In the genomic region with DNA sequence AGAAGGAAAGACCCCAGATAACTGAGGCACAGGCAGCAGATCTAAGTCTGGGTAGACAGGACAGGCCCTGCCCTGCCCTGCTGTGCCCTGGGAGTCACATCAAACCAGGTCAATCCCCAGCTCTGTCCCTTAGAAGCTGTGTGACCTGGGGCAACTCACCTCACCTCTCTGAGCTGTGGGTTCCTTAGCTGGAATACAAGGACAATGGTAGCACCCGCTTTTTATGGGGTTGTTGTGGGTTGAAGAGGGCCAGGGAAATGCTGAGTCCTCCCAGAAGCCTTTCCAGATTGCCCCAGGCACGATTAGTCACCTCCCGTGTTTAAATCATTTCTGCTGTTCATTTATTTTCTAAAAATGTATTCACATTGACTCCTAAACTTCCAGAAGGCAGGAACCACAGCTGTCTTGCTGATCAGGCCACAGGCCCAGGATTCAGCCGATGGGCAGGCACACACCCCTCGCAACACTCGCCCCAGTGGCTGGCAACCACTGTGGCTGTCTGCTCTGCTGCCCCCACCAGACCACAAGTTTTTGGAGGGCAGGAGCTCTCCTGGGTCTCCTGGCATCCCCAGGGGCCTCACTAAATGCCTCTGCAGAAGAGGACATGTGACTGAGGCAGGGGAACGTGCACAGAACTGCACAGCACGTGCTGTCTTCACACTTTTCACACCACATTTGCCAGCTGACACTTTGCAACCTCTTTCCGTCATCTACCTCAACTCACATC, we compare ENCODE assay signal across 9 cellular contexts. TPM values are rescaled to one million over a fixed set of nuclear protein-coding genes. Genes with fewer than 3 reads are reported as not detected.
DNase-seq lines count a peak whose midpoint lies in the region; ATAC-seq and TF ChIP-seq lines count a peak whose summit lies in the region.
"Had no signal": no experiment of that assay in that cellular context is flagged by ENCODE, and none has a peak within 500 bp of the region (broad histone marks: within the 10 kb centered on the region; RNA-seq: fewer than 3 reads in every experiment).

No MANE protein-coding gene starts in this region.

- H3K27me3 ChIP-seq in HAP-1 (ENCODE audit: low read depth), result no peaks in the 10 kb centered on the region
- no peaks in the 10 kb centered on the region for H3K27me3 ChIP-seq in testis

- peak; percentile 79 for DNase-seq in A172 (ENCODE audit: low spot score)
- DNase-seq in HPDE6-E6E7 (ENCODE audit: extremely low spot score), result peak; percentile 66
- DNase-seq in activated T-helper 2 cell treated with anti-CD3 and anti-CD28 coated beads, Interferon-gamma antibody, Interleukin-2, Interleukin-4, amounts not matched to agents 10 μg/mL and 5 μg/mL and 100 μg/mL, durations not matched to agents 14 hours and 24 hours and 36 hours (ENCODE audit: low spot score), result no peak
- no peak for DNase-seq in memory B cell (ENCODE audit: low spot score in 2 of 2)
- DNase-seq in HAP-1 (ENCODE audit: low spot score in 2 of 2), result no peak
- DNase-seq in testis, result no peak
- no peak for DNase-seq in caudate nucleus (lab: John Stamatoyannopoulos, UW)
- DNase-seq: NCI-H1105 treated with DMSO at 0.1 percent for 48 hours had no signal

- no peaks in the 10 kb centered on the region for H3K9me3 Mint-ChIP-seq in activated T-helper 2 cell treated with anti-CD3 and anti-CD28 coated beads, Interferon-gamma antibody, Interleukin-2, Interleukin-4, amounts not matched to agents 10 μg/mL and 5 μg/mL and 100 μg/mL, durations not matched to agents 14 hours and 24 hours and 36 hours
- H3K9me3 Mint-ChIP-seq in memory B cell, result no peaks in the 10 kb centered on the region

- no peaks in the 10 kb centered on the region for H3K27me3 Mint-ChIP-seq in activated T-helper 2 cell treated with anti-CD3 and anti-CD28 coated beads, Interferon-gamma antibody, Interleukin-2, Interleukin-4, amounts not matched to agents 10 μg/mL and 5 μg/mL and 100 μg/mL, durations not matched to agents 14 hours and 24 hours and 36 hours (ENCODE audit: low read depth)
- H3K27me3 Mint-ChIP-seq in memory B cell, result no peaks in the 10 kb centered on the region

- in situ Hi-C loops in HAP-1 (cut with MboI; ENCODE audit: low sequenced_read_pairs), result no loop called here

- peaks cover 31% of the 10 kb centered on the region for H3K36me3 Mint-ChIP-seq in activated T-helper 2 cell treated with anti-CD3 and anti-CD28 coated beads, Interferon-gamma antibody, Interleukin-2, Interleukin-4, amounts not matched to agents 10 μg/mL and 5 μg/mL and 100 μg/mL, durations not matched to agents 14 hours and 24 hours and 36 hours (ENCODE audit: low read depth)
- peaks cover 4% of the 10 kb centered on the region for H3K36me3 Mint-ChIP-seq in memory B cell

- TF ChIP-seq POLR2A in testis (IDR thresholded peaks at IDR 0.05), result no peak

- peaks cover 61% of the 10 kb centered on the region for H3K4me1 Mint-ChIP-seq in activated T-helper 2 cell treated with anti-CD3 and anti-CD28 coated beads, Interferon-gamma antibody, Interleukin-2, Interleukin-4, amounts not matched to agents 10 μg/mL and 5 μg/mL and 100 μg/mL, durations not matched to agents 14 hours and 24 hours and 36 hours (ENCODE audit: low read depth)
- H3K4me1 Mint-ChIP-seq in memory B cell, result peaks cover 45% of the 10 kb centered on the region

- intact Hi-C loops in activated T-helper 2 cell treated with anti-CD3 and anti-CD28 coated beads, Interferon-gamma antibody, Interleukin-2, Interleukin-4, amounts not matched to agents 10 μg/mL and 5 μg/mL and 100 μg/mL, durations not matched to agents 14 hours and 24 hours and 36 hours (cut with micrococcal nuclease), result loop anchor here (5.0 kb wide), 2 partner anchors 102 to 227 kb away; partner anchors contain the start of genes CORO1C and SSH1
- intact Hi-C loops in testis (cut with DNase I; ENCODE audit: low total_unique reads), result no loop called here

- no peak for TF ChIP-seq CTCF in testis (IDR thresholded peaks at IDR 0.05)

- peak overlapping the region; percentile 99 for H3K27ac Mint-ChIP-seq in activated T-helper 2 cell treated with anti-CD3 and anti-CD28 coated beads, Interferon-gamma antibody, Interleukin-2, Interleukin-4, amounts not matched to agents 10 μg/mL and 5 μg/mL and 100 μg/mL, durations not matched to agents 14 hours and 24 hours and 36 hours
- peak overlapping the region; percentile 66 for H3K27ac Mint-ChIP-seq in memory B cell

- H3K9me3 ChIP-seq in HAP-1 (no peaks in the 10 kb centered on the region), testis (no peaks in the 10 kb centered on the region)

- H3K4me3 Mint-ChIP-seq in activated T-helper 2 cell treated with anti-CD3 and anti-CD28 coated beads, Interferon-gamma antibody, Interleukin-2, Interleukin-4, amounts not matched to agents 10 μg/mL and 5 μg/mL and 100 μg/mL, durations not matched to agents 14 hours and 24 hours and 36 hours (ENCODE audit: low read depth), result peak overlapping the region; percentile 98
- no peak overlapping the region for H3K4me3 Mint-ChIP-seq in memory B cell

- H3K27ac ChIP-seq in testis (no peak overlapping the region), caudate nucleus (ENCODE audit: low read depth, low read length) (no peak overlapping the region)

- WGBS in testis, 2 donors, result 78 to 81% methylated on average over 9 of the region's 9 CpGs

- H3K36me3 ChIP-seq in HAP-1 (replicated peaks) (no peaks in the 10 kb centered on the region), testis (ENCODE audit: low read depth, missing control alignments) (no peaks in the 10 kb centered on the region)

- H3K4me1 ChIP-seq in HAP-1 (peaks cover 6% of the 10 kb centered on the region; the same call in 1 of the 2 replicates), testis (no peaks in the 10 kb centered on the region)

- no peak overlapping the region for H3K4me3 ChIP-seq in HAP-1
- H3K4me3 ChIP-seq in testis, result no peak overlapping the region

- ATAC-seq in memory B cell (ENCODE audit: low read depth) (no peak), GM21576 (IDR thresholded peaks at IDR 0.05; ENCODE audit: unreplicated experiment) (no peak)

RNA-seq across cellular contexts. Expression of gene SELPLG, which starts 3.0 kb away (rescaled TPM):
- 1.2 and 2.4 TPM in 2 replicates for total RNA-seq in A172 (2014; rRNA removed; shearing (Covaris generic))
- total RNA-seq in activated T-helper 2 cell treated with anti-CD3 and anti-CD28 coated beads, Interferon-gamma antibody, Interleukin-2, Interleukin-4, amounts not matched to agents 10 μg/mL and 5 μg/mL and 100 μg/mL, durations not matched to agents 14 hours and 24 hours and 36 hours, result 52.1 and 55.6 TPM in 2 replicates
- 1 to 10 TPM; 1.1 to 2.7 TPM for total RNA-seq in testis
- 10.4 TPM for polyA plus RNA-seq in testis (ENCODE audit: insufficient read depth, low read depth, low replicate concordance)

RNA-seq across cellular contexts. Expression of gene TMEM119, which starts 32.8 kb away (rescaled TPM):
- not detected in 2 replicates for total RNA-seq in A172 (2014; rRNA removed; shearing (Covaris generic))
- not detected in 2 replicates for total RNA-seq in activated T-helper 2 cell treated with anti-CD3 and anti-CD28 coated beads, Interferon-gamma antibody, Interleukin-2, Interleukin-4, amounts not matched to agents 10 μg/mL and 5 μg/mL and 100 μg/mL, durations not matched to agents 14 hours and 24 hours and 36 hours
- total RNA-seq in testis, result 1 to 10 TPM; 5.3 to 9.6 TPM
- 17.1 TPM for polyA plus RNA-seq in testis (ENCODE audit: insufficient read depth, low read depth, low replicate concordance)

Comparison
In these comparisons a context has a peak if more than half of its experiments do, and no peak if none do; other contexts are left out.
1. DNase-seq: peak in A172 (single experiment) and HPDE6-E6E7 (single experiment); none in activated T-helper 2 cell treated with anti-CD3 and anti-CD28 coated beads, Interferon-gamma antibody, Interleukin-2, Interleukin-4, amounts not matched to agents 10 μg/mL and 5 μg/mL and 100 μg/mL, durations not matched to agents 14 hours and 24 hours and 36 hours (single experiment), memory B cell (0 of 2), HAP-1 (0 of 2), testis (single experiment) and caudate nucleus (0 of 61).
2. RNA of gene SELPLG, which starts 3.0 kb away (total RNA-seq): 52.1 to 55.6 TPM in activated T-helper 2 cell treated with anti-CD3 and anti-CD28 coated beads, Interferon-gamma antibody, Interleukin-2, Interleukin-4, amounts not matched to agents 10 μg/mL and 5 μg/mL and 100 μg/mL, durations not matched to agents 14 hours and 24 hours and 36 hours; 1.1 to 2.7 TPM in testis and 1.2 to 2.4 TPM in A172; every median in the first group is over 10 times any median in the second.